In genomic region chr2:45237128-45237527, GRCh38 we compare ENCODE assay signal across 15 cellular contexts.
DNase-seq lines count a peak whose midpoint lies in the region; ATAC-seq and TF ChIP-seq lines count a peak whose summit lies in the region.
"Had no signal": no experiment of that assay in that cellular context is flagged by ENCODE, and none has a peak within 500 bp of the region (broad histone marks: within the 10 kb centered on the region; RNA-seq: fewer than 3 reads in every experiment).

No MANE protein-coding gene starts in this region.

- POLR2A ChIA-PET in PC-3 (lab: Charles Lee; ENCODE audit: unreplicated experiment) = interaction anchor here (0.6 kb wide), 1 partner anchor 69 kb away, joined by 12 read pairs; no protein-coding TSS in a partner anchor

- TF ChIP-seq CTCF in right atrium auricular region (IDR thresholded peaks at IDR 0.05) = no peak
- no peak for TF ChIP-seq CTCF in PC-3 (conservative IDR thresholded peaks at IDR 0.05; ENCODE audit: low read depth, low read length)

- H4K20me1 ChIP-seq in PC-3 (ENCODE audit: low read length) = no peaks in the 10 kb centered on the region

- H3K9me2 ChIP-seq in PC-3 (replicated peaks; ENCODE audit: low read length) = no peaks in the 10 kb centered on the region

- H3K27ac ChIP-seq in right cardiac atrium (ENCODE audit: low read length) = no peak overlapping the region
- peak overlapping the region in 1 of 2 donors; percentile 27 for H3K27ac ChIP-seq in right atrium auricular region
- H3K27ac ChIP-seq in PC-3 (ENCODE audit: low read length) = peak overlapping the region; percentile 95
- H3K27ac ChIP-seq: body of pancreas, foreskin keratinocyte had no signal

- CTCF ChIA-PET in PC-3 (lab: Charles Lee) = no interaction called here

- ATAC-seq in right cardiac atrium (peak; percentile 11 to 25), PC-3 (no peak), GM19035 (IDR thresholded peaks at IDR 0.05; ENCODE audit: unreplicated experiment) (no peak), HG03342 (IDR thresholded peaks at IDR 0.05; ENCODE audit: unreplicated experiment) (no peak)
- ATAC-seq: body of pancreas had no signal

- peak overlapping the region; percentile 75 for H3K9ac ChIP-seq in PC-3 (ENCODE audit: low read length)

- H3K4me3 ChIP-seq in right cardiac atrium (ENCODE audit: low read length) = no peak overlapping the region
- no peak overlapping the region for H3K4me3 ChIP-seq in right atrium auricular region
- no peak overlapping the region for H3K4me3 ChIP-seq in PC-3 (ENCODE audit: low read length)
- H3K4me3 ChIP-seq: body of pancreas, uterus had no signal

- no peaks in the 10 kb centered on the region for H3K9me3 ChIP-seq in right cardiac atrium (ENCODE audit: control insufficient read depth, low read length)
- H3K9me3 ChIP-seq in right atrium auricular region = no peaks in the 10 kb centered on the region
- no peaks in the 10 kb centered on the region for H3K9me3 ChIP-seq in PC-3 (ENCODE audit: low read length)
- H3K9me3 ChIP-seq: body of pancreas, uterus had no signal

- WGBS in right cardiac atrium = 39% methylated on average over 9 of the region's 9 CpGs

- DNase-seq in right cardiac atrium = no peak
- no peak for DNase-seq in right atrium auricular region (ENCODE audit: low spot score)
- no peak for DNase-seq in PC-3
- DNase-seq in fibroblast of peridontal ligament (ENCODE audit: extremely low read depth) = peak; percentile 66
- no peak for DNase-seq in D341Med (ENCODE audit: low spot score)
- no peak for DNase-seq in cerebellum (ENCODE audit: low spot score)
- DNase-seq: activated CD8-positive, alpha-beta memory T cell treated with anti-CD3 and anti-CD28 coated beads for 24 hours; activated effector memory CD4-positive, alpha-beta T cell treated with anti-CD3 and anti-CD28 coated beads, Interleukin-2, amount 50 U/mL, for 16 hours; body of pancreas; foreskin keratinocyte; NCI-H526; Right ventricle myocardium superior; uterus had no signal

- no peaks in the 10 kb centered on the region for H3K36me3 ChIP-seq in right atrium auricular region
- H3K36me3 ChIP-seq in PC-3 (ENCODE audit: low read depth, low read length) = no peaks in the 10 kb centered on the region
- H3K36me3 ChIP-seq: uterus had no signal

- H3K4me1 ChIP-seq in right cardiac atrium (ENCODE audit: control insufficient read depth, insufficient read depth, low read length) (peaks cover 3% of the 10 kb centered on the region), right atrium auricular region (peaks cover 0 to 23% of the 10 kb centered on the region in 2 donors), PC-3 (ENCODE audit: insufficient read depth, low read length) (peaks cover 46% of the 10 kb centered on the region)
- H3K4me1 ChIP-seq: uterus had no signal

- BruUV-seq in PC-3 (replicated peaks; lab: Mats Ljungman, UMichigan) = no TSS peak

- no peaks in the 10 kb centered on the region for H3F3A ChIP-seq in PC-3 (ENCODE audit: low read length, unreplicated experiment)

- intact Hi-C loops in right cardiac atrium (cut with DNase I) = no loop called here
- intact Hi-C loops in PC-3 (cut with micrococcal nuclease) = loop anchor here (5.0 to 10.0 kb wide), 2 partner anchors 95 to 118 kb away; no protein-coding TSS in a partner anchor

- H3K4me2 ChIP-seq in PC-3 (ENCODE audit: low read length) = peak overlapping the region; percentile 67

- H2AFZ ChIP-seq in PC-3 (ENCODE audit: low read length) = no peak overlapping the region

- no peaks in the 10 kb centered on the region for H3K27me3 ChIP-seq in right cardiac atrium (ENCODE audit: control insufficient read depth, insufficient read depth)
- no peaks in the 10 kb centered on the region for H3K27me3 ChIP-seq in right atrium auricular region
- no peaks in the 10 kb centered on the region for H3K27me3 ChIP-seq in PC-3 (ENCODE audit: low read length)
- H3K27me3 ChIP-seq: body of pancreas, uterus had no signal

- H3K79me2 ChIP-seq in PC-3 (ENCODE audit: low read length) = no peaks in the 10 kb centered on the region

Comparison
In these comparisons a context has a peak if more than half of its experiments do, and no peak if none do; other contexts are left out.
1. ATAC-seq: peak in right cardiac atrium (2 of 2); none in PC-3 (single experiment), GM19035 (single experiment) and HG03342 (single experiment).